In the genomic region with DNA sequence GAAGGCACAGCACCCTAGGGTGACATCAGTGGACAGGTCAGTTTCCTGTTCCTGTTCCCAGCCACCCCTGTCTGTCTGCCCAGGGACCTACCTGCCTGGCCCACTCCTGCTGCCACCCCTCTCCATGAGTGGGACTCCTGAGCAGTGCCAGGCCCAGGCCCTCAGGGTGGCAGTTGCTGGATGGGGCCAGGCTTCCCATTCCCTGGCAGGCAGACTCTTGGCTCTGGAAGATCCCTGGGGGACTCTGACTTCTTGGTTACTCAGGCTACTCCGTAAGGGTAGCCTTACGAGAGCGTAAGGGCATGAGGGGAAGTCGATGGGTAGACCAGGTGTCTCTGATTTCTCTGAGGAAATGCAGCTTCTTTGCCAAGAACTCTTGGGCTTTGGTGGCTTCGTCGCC, we compare ENCODE assay signal across 11 cellular contexts. TPM values are rescaled to one million over a fixed set of nuclear protein-coding genes. Genes with fewer than 3 reads are reported as not detected.
DNase-seq lines count a peak whose midpoint lies in the region; ATAC-seq, FAIRE-seq and TF ChIP-seq lines count a peak whose summit lies in the region.
"Had no signal": no experiment of that assay in that cellular context is flagged by ENCODE, and none has a peak within 500 bp of the region (broad histone marks: within the 10 kb centered on the region; RNA-seq: fewer than 3 reads in every experiment).

No MANE protein-coding gene starts in this region.

- H3K9ac ChIP-seq in HUES64 (ENCODE audit: low read depth, low read length) (peak overlapping the region; percentile 29), muscle layer of colon (ENCODE audit: low read length) (peak overlapping the region; percentile 99)

- no peak for ATAC-seq in HG02840 (IDR thresholded peaks at IDR 0.05; ENCODE audit: low FRiP score, unreplicated experiment)
- no peak for ATAC-seq in foreskin keratinocyte

- no peak for TF ChIP-seq POLR2A in thyroid gland (IDR thresholded peaks at IDR 0.05)

- H3K4me1 ChIP-seq in HUES64 (ENCODE audit: insufficient read depth, low read length) (peaks cover 21% of the 10 kb centered on the region), muscle layer of colon (ENCODE audit: insufficient read depth, low read length) (peaks cover 32% of the 10 kb centered on the region), thyroid gland (peaks cover 24 to 63% of the 10 kb centered on the region in 2 donors), foreskin keratinocyte (no peaks in the 10 kb centered on the region)

- H3K27ac ChIP-seq in HUES64 (ENCODE audit: low read depth, low read length) (0 out of 2 replicates have a peak overlapping the region, but pooled peaks have one; percentile 26), coronary artery (peak overlapping the region; percentile 97), muscle layer of colon (ENCODE audit: low read depth, low read length) (peak overlapping the region; percentile 96), thyroid gland (peak overlapping the region; percentile 57 to 81 (median 71)), foreskin keratinocyte (no peak overlapping the region)

- H3K4me3 ChIP-seq in HUES64 (ENCODE audit: low read length) (peak overlapping the region; percentile 54), coronary artery (peak overlapping the region; percentile 75), muscle layer of colon (ENCODE audit: low read depth in 1 of 2, low read length in 2 of 2) (peak overlapping the region; percentile 86 to 97), thyroid gland (replicated peaks in 1 of 3) (peak overlapping the region in 1 of 3 donors; percentile 30)

- WGBS in HUES64, result 91% methylated on average over 6 of the region's 6 CpGs
- 91 to 93% methylated on average over 6 of the region's 6 CpGs for WGBS in thyroid gland, 2 donors

- DNase-seq in coronary artery (ENCODE audit: low spot score) (no peak), thyroid gland (peak in 1 of 2 donors; percentile 13), D721Med (ENCODE audit: insufficient read length, low spot score) (no peak), foreskin keratinocyte (no peak)
- DNase-seq: activated gamma-delta T cell treated with Interleukin-2 at 50 U/mL for 16 hours had no signal

- H3K9me3 ChIP-seq in HUES64 (ENCODE audit: insufficient read depth, low read depth, low read length) (no peaks in the 10 kb centered on the region), muscle layer of colon (ENCODE audit: low read length) (no peaks in the 10 kb centered on the region), thyroid gland (no peaks in the 10 kb centered on the region)

- H3K36me3 ChIP-seq in HUES64 (ENCODE audit: insufficient read depth, low read length), result peaks cover 37% of the 10 kb centered on the region
- peaks cover 58% of the 10 kb centered on the region for H3K36me3 ChIP-seq in muscle layer of colon (ENCODE audit: insufficient read depth, low read length)
- H3K36me3 ChIP-seq in thyroid gland, result peaks cover 5 to 7% of the 10 kb centered on the region in 2 donors

- FAIRE-seq in D721Med (lab: Jason Lieb, UNC), result no peak
- FAIRE-seq: endometrium, H54, islet of Langerhans had no signal

- TF ChIP-seq CTCF in coronary artery (IDR thresholded peaks at IDR 0.05) (no peak), thyroid gland (IDR thresholded peaks at IDR 0.05) (no peak), D721Med (IDR thresholded peaks at IDR 0.05; ENCODE audit: insufficient read depth, missing control alignments) (no peak), foreskin keratinocyte (conservative IDR thresholded peaks at IDR 0.05) (no peak)

- H3K27me3 ChIP-seq in HUES64 (ENCODE audit: insufficient read depth, low read length), result no peaks in the 10 kb centered on the region
- H3K27me3 ChIP-seq in muscle layer of colon (ENCODE audit: control insufficient read depth in 1 of 2, insufficient read depth in 2 of 2, low read length in 2 of 2), result no peaks in the 10 kb centered on the region
- H3K27me3 ChIP-seq in thyroid gland, result no peaks in the 10 kb centered on the region
- H3K27me3 ChIP-seq in foreskin keratinocyte, result no peaks in the 10 kb centered on the region

- intact Hi-C loops in thyroid gland (cut with DNase I), result no loop called here

RNA-seq across cellular contexts. Expression of gene TAGLN, which starts 2.7 kb away (rescaled TPM):
- 181 TPM for polyA plus RNA-seq in HUES64 (2013, experiment 1 of 2)
- polyA plus RNA-seq in HUES64 (2013, experiment 2 of 2), result 168 TPM
- total RNA-seq in thyroid gland, result 100 to 1,000 TPM; 155 to 407 (median 229) TPM
- total RNA-seq in foreskin keratinocyte, result 12.3 and 12.7 TPM in 2 replicates
- polyA plus RNA-seq in foreskin keratinocyte, result 16.2 and 19.0 TPM in 2 replicates

RNA-seq across cellular contexts. Expression of gene SIDT2, which starts 23.4 kb away (rescaled TPM):
- polyA plus RNA-seq in HUES64 (2013, experiment 1 of 2), result 8.8 TPM
- 10.9 TPM for polyA plus RNA-seq in HUES64 (2013, experiment 2 of 2)
- total RNA-seq in thyroid gland (10 to 100 TPM; 31.8 to 54.5 (median 42.3) TPM), foreskin keratinocyte (8.3 and 10.5 TPM in 2 replicates)
- polyA plus RNA-seq in foreskin keratinocyte, result 8.1 and 8.3 TPM in 2 replicates

RNA-seq across cellular contexts. Expression of gene PCSK7, which starts 30.0 kb away (rescaled TPM):
- 18.9 TPM for polyA plus RNA-seq in HUES64 (2013, experiment 1 of 2)
- 18.6 TPM for polyA plus RNA-seq in HUES64 (2013, experiment 2 of 2)
- 10 to 100 TPM; 36.1 to 61.1 (median 47.5) TPM for total RNA-seq in thyroid gland
- total RNA-seq in foreskin keratinocyte, result 31.0 and 33.8 TPM in 2 replicates
- polyA plus RNA-seq in foreskin keratinocyte, result 20.8 and 23.3 TPM in 2 replicates

RNA-seq across cellular contexts. Expression of gene RNF214, which starts 30.6 kb away (rescaled TPM):
- 27.3 TPM for polyA plus RNA-seq in HUES64 (2013, experiment 1 of 2)
- 22.9 TPM for polyA plus RNA-seq in HUES64 (2013, experiment 2 of 2)
- total RNA-seq in thyroid gland, result 10 to 100 TPM; 17.4 to 22.8 (median 20.0) TPM
- total RNA-seq in foreskin keratinocyte, result 12.3 and 15.1 TPM in 2 replicates
- 8.3 and 8.4 TPM in 2 replicates for polyA plus RNA-seq in foreskin keratinocyte

RNA-seq across cellular contexts. Expression of gene PAFAH1B2, which starts 57.8 kb away (rescaled TPM):
- 73.1 TPM for polyA plus RNA-seq in HUES64 (2013, experiment 1 of 2)
- 76.4 TPM for polyA plus RNA-seq in HUES64 (2013, experiment 2 of 2)
- 100 to 1,000 TPM; 107 to 128 (median 118) TPM for total RNA-seq in thyroid gland
- 107 and 113 TPM in 2 replicates for total RNA-seq in foreskin keratinocyte
- 41.2 and 42.8 TPM in 2 replicates for polyA plus RNA-seq in foreskin keratinocyte

Comparison
In these comparisons a context has a peak if more than half of its experiments do, and no peak if none do; other contexts are left out.
1. RNA of gene TAGLN, which starts 2.7 kb away (total RNA-seq): 155 to 407 TPM in thyroid gland; 12.3 to 12.7 TPM in foreskin keratinocyte; every median in the first group is over 10 times any median in the second.